8 cellular contexts compared by ENCODE assay signal in the genomic region with DNA sequence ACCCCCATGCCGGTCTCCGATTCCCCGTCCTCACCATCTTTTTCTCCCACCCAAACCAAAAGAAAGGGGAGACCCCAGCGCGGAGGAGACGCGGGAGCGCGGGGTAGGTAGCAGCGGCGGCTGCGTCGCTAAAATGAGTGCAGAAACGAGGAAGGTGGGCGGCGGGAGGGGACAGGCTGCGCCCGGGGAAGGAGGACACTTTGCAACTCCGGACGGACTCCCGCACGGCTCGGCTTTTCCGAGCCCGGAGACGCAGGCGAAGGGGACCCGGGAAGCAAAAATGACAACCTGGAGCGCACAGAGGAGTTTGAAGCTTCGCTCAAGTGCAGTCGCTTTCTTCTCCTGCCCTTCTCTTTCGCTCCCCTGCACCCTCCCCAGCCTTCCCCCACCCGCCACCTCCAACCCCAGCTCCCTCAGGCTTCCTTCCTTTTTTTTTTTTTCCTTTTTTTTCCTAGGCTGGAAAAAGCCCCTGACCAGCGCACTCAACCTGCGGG. TPM values are rescaled to one million over a fixed set of nuclear protein-coding genes. Genes with fewer than 3 reads are reported as not detected.
DNase-seq lines count a peak whose midpoint lies in the region; ATAC-seq and TF ChIP-seq lines count a peak whose summit lies in the region.

No MANE protein-coding gene starts in this region.

- DNase-seq in A673 (ENCODE audit: low spot score) (no peak), esophagus squamous epithelium (lab: John Stamatoyannopoulos, UW) (no peak), neural progenitor cell (ENCODE audit: low spot score) (peak; percentile 67), NCI-H1436 (lab: John Stamatoyannopoulos, UW) (no peak), DMS53 (lab: John Stamatoyannopoulos, UW) (no peak), COLO668 (lab: John Stamatoyannopoulos, UW; ENCODE audit: unreplicated experiment) (no peak)
- DNase-seq in activated CD8-positive, alpha-beta memory T cell treated with anti-CD3 and anti-CD28 coated beads, Interleukin-2, amount 50 U/mL, for 4 hours, result peak; percentile 49

- POLR2A ChIA-PET in A673 (lab: Charles Lee; ENCODE audit: low non-redundant PET), result interaction anchor here (0.6 kb wide), 5 partner anchors 10 to 554 kb away, joined by 4 to 13 read pairs (median 5); no protein-coding TSS in a partner anchor

- peak overlapping the region; percentile 97 for H2AFZ ChIP-seq in neural progenitor cell (replicated peaks)

- no peaks in the 10 kb centered on the region for H3K79me2 ChIP-seq in neural progenitor cell (ENCODE audit: low read depth)

- peaks cover under 1% of the 10 kb centered on the region for H3K36me3 Mint-ChIP-seq in neural progenitor cell

- peak overlapping the region; percentile 94 for H3K4me3 Mint-ChIP-seq in neural progenitor cell

- H3K9ac ChIP-seq in neural progenitor cell, result no peak overlapping the region

- peaks cover 22% of the 10 kb centered on the region for H3K4me1 ChIP-seq in A673 (ENCODE audit: insufficient read depth, low read length, poor library complexity, severe bottlenecking)
- H3K4me1 ChIP-seq in esophagus squamous epithelium, result peaks cover 28 to 67% (median 37%) of the 10 kb centered on the region in 3 donors
- peaks cover 24% of the 10 kb centered on the region for H3K4me1 ChIP-seq in neural progenitor cell

- no peak for TF ChIP-seq CTCF in A673 (conservative IDR thresholded peaks at IDR 0.05; ENCODE audit: low read depth, low read length)
- no peak for TF ChIP-seq CTCF in esophagus squamous epithelium (IDR thresholded peaks at IDR 0.05)
- no peak for TF ChIP-seq CTCF in neural progenitor cell (IDR thresholded peaks at IDR 0.05)

- no peak for TF ChIP-seq POLR2A in esophagus squamous epithelium (IDR thresholded peaks at IDR 0.05)

- H3K27ac Mint-ChIP-seq in neural progenitor cell, result peak overlapping the region; percentile 15

- H3K27me3 Mint-ChIP-seq in neural progenitor cell (ENCODE audit: insufficient read depth, low read depth), result peaks cover 41% of the 10 kb centered on the region

- H3K36me3 ChIP-seq in A673 (ENCODE audit: insufficient read depth, low read length, poor library complexity, severe bottlenecking) (no peaks in the 10 kb centered on the region), esophagus squamous epithelium (no peaks in the 10 kb centered on the region), neural progenitor cell (no peaks in the 10 kb centered on the region)

- H3K27ac ChIP-seq in A673 (ENCODE audit: low read depth, low read length, poor library complexity, severe bottlenecking) (peak overlapping the region; percentile 30), esophagus squamous epithelium (peak overlapping the region; percentile 38 to 83 (median 74)), neural progenitor cell (no peak overlapping the region)

- H3F3A ChIP-seq in neural progenitor cell (ENCODE audit: low read depth), result peaks cover 17% of the 10 kb centered on the region

- H3K9me3 ChIP-seq in A673 (ENCODE audit: low read depth, low read length, poor library complexity, severe bottlenecking), result no peaks in the 10 kb centered on the region
- H3K9me3 ChIP-seq in esophagus squamous epithelium, result no peaks in the 10 kb centered on the region
- no peaks in the 10 kb centered on the region for H3K9me3 ChIP-seq in neural progenitor cell (ENCODE audit: low read depth)

- H3K4me2 ChIP-seq in neural progenitor cell, result peak overlapping the region; percentile 98

- peaks cover 19% of the 10 kb centered on the region for H3K4me1 Mint-ChIP-seq in neural progenitor cell

- WGBS in esophagus squamous epithelium, 2 donors, result 0 to 1% methylated on average over 21 to 34 of the region's 35 CpGs

- H4K20me1 ChIP-seq in neural progenitor cell (ENCODE audit: low read depth), result peaks cover 5% of the 10 kb centered on the region

- H3K4me3 ChIP-seq in A673 (ENCODE audit: low read depth, low read length, poor library complexity, severe bottlenecking), result peak overlapping the region; percentile 64
- peak overlapping the region; percentile 53 to 72 (median 64) for H3K4me3 ChIP-seq in esophagus squamous epithelium
- peak overlapping the region; percentile 68 for H3K4me3 ChIP-seq in neural progenitor cell

- no peaks in the 10 kb centered on the region for H3K9me3 Mint-ChIP-seq in neural progenitor cell

- H3K27me3 ChIP-seq in A673 (replicated peaks; ENCODE audit: insufficient read depth, low read depth, low read length, poor library complexity) (peaks cover 91% of the 10 kb centered on the region), esophagus squamous epithelium (peaks cover 8 to 86% (median 12%) of the 10 kb centered on the region in 4 donors), neural progenitor cell (peaks cover 93% of the 10 kb centered on the region)

- CTCF ChIA-PET in A673 (lab: Charles Lee), result interaction anchor here (0.5 to 0.6 kb wide), 6 partner anchors 69 to 673 kb away, joined by 3 to 9 read pairs (median 4); no protein-coding TSS in a partner anchor

- ATAC-seq in HG03097 (IDR thresholded peaks at IDR 0.05; ENCODE audit: low FRiP score, unreplicated experiment), result peak; percentile 3

- no TSS peak for BruUV-seq in A673 (replicated peaks; lab: Mats Ljungman, UMichigan)

- intact Hi-C loops in A673 (cut with micrococcal nuclease; ENCODE audit: unreplicated experiment), result loop anchor here (5.0 to 10.0 kb wide), 5 partner anchors 288 to 996 kb away; no protein-coding TSS in a partner anchor
- intact Hi-C loops in esophagus squamous epithelium (cut with DNase I), result loop anchor here (5.0 kb wide), 1 partner anchor 738 kb away; no protein-coding TSS in a partner anchor

RNA-seq across cellular contexts. Expression of gene SFMBT2, which starts 0.5 kb away (rescaled TPM):
- total RNA-seq in A673 (2021) (8.2 and 11.8 TPM in 2 replicates), esophagus squamous epithelium (1 to 10 TPM in 3 of 4 donors, under 1 TPM in 1; 0.72 to 5.0 (median 1.4) TPM), neural progenitor cell (ENCODE audit: low replicate concordance) (1.8 and 2.6 TPM in 2 replicates)

Comparison
In these comparisons a context has a peak if more than half of its experiments do, and no peak if none do; other contexts are left out.
1. DNase-seq: peak in activated CD8-positive, alpha-beta memory T cell treated with anti-CD3 and anti-CD28 coated beads, Interleukin-2, amount 50 U/mL, for 4 hours (single experiment) and neural progenitor cell (single experiment); none in A673 (single experiment), esophagus squamous epithelium (single experiment), NCI-H1436 (single experiment), DMS53 (single experiment) and COLO668 (single experiment).
2. Peak in every context shown above with its lines, with median percentiles within 50 percentile points of each other: H3K4me3 ChIP-seq.